11 cellular contexts compared by ENCODE assay signal in genomic region chrX:112643721-112644120, GRCh38. TPM values are rescaled to one million over a fixed set of nuclear protein-coding genes. Genes with fewer than 3 reads are reported as not detected.
DNase-seq lines count a peak whose midpoint lies in the region; ATAC-seq, FAIRE-seq and TF ChIP-seq lines count a peak whose summit lies in the region.
"Had no signal": no experiment of that assay in that cellular context is flagged by ENCODE, and none has a peak within 500 bp of the region (broad histone marks: within the 10 kb centered on the region; RNA-seq: fewer than 3 reads in every experiment).

No MANE protein-coding gene starts in this region.

- H3K4me3 ChIP-seq in GM12864 (ENCODE audit: low read depth, low read length) (peak overlapping the region; percentile 33; the same call in 1 of the 2 replicates), Karpas-422 (ENCODE audit: low read length) (no peak overlapping the region)
- H3K4me3 ChIP-seq: HAP-1 had no signal

- no peaks in the 10 kb centered on the region for H3K4me1 ChIP-seq in Karpas-422 (ENCODE audit: low read length)
- H3K4me1 ChIP-seq: HAP-1 had no signal

- no peaks in the 10 kb centered on the region for H3K36me3 Mint-ChIP-seq in T-helper 2 cell treated with Interferon-gamma antibody and Interleukin-4, amounts not matched to agents 5 μg/mL and 100 μg/mL, for 36 hours (ENCODE audit: low read depth)

- DNase-seq in GM12864 (ENCODE audit: low read depth) (peak; percentile 77), GM19239 (ENCODE audit: insufficient read length, low spot score) (no peak), RPMI8226 (no peak), Karpas-422 (no peak), NCI-H2107 (lab: John Stamatoyannopoulos, UW) (no peak)
- no peak for DNase-seq in T-helper 2 cell treated with Interferon-gamma antibody and Interleukin-4, amounts not matched to agents 5 μg/mL and 100 μg/mL, for 36 hours (ENCODE audit: low spot score)
- DNase-seq: activated gamma-delta T cell treated with Interleukin-2 at 50 U/mL for 16 hours, head of caudate nucleus had no signal

- no peak overlapping the region for H3K9ac ChIP-seq in Karpas-422 (ENCODE audit: low read length)

- FAIRE-seq in GM19239 (lab: Jason Lieb, UNC): peak; percentile 100

- H3K9me3 Mint-ChIP-seq in T-helper 2 cell treated with Interferon-gamma antibody and Interleukin-4, amounts not matched to agents 5 μg/mL and 100 μg/mL, for 36 hours: no peaks in the 10 kb centered on the region

- no peaks in the 10 kb centered on the region for H3K27me3 Mint-ChIP-seq in T-helper 2 cell treated with Interferon-gamma antibody and Interleukin-4, amounts not matched to agents 5 μg/mL and 100 μg/mL, for 36 hours (ENCODE audit: low read depth)

- no peaks in the 10 kb centered on the region for H4K20me1 ChIP-seq in Karpas-422 (ENCODE audit: insufficient read depth, low read depth, low read length)

- H3K4me3 Mint-ChIP-seq in T-helper 2 cell treated with Interferon-gamma antibody and Interleukin-4, amounts not matched to agents 5 μg/mL and 100 μg/mL, for 36 hours: no peak overlapping the region

- no peaks in the 10 kb centered on the region for H3K36me3 ChIP-seq in Karpas-422 (ENCODE audit: insufficient read depth, low read length)
- H3K36me3 ChIP-seq: HAP-1 had no signal

- H3K27ac ChIP-seq in Karpas-422 (ENCODE audit: low read length): no peak overlapping the region

- no peaks in the 10 kb centered on the region for H3K79me2 ChIP-seq in Karpas-422 (ENCODE audit: low read length)

- H3K9me2 ChIP-seq in Karpas-422 (replicated peaks; ENCODE audit: insufficient read depth, low read length): no peaks in the 10 kb centered on the region

- no peaks in the 10 kb centered on the region for H3K27me3 ChIP-seq in Karpas-422 (ENCODE audit: low read length)

- no peaks in the 10 kb centered on the region for H3K9me3 ChIP-seq in Karpas-422 (ENCODE audit: low read length)
- H3K9me3 ChIP-seq: HAP-1 had no signal

- ATAC-seq in HG02763 (IDR thresholded peaks at IDR 0.05; ENCODE audit: unreplicated experiment) (peak; percentile 65), HG03460 (IDR thresholded peaks at IDR 0.05; ENCODE audit: unreplicated experiment) (peak; percentile 76)

- TF ChIP-seq CTCF in GM12864 (IDR thresholded peaks at IDR 0.05; ENCODE audit: low read depth, low read length, missing control alignments): no peak

- H2AFZ ChIP-seq in Karpas-422 (ENCODE audit: low read length): no peak overlapping the region

- H3K27ac Mint-ChIP-seq in T-helper 2 cell treated with Interferon-gamma antibody and Interleukin-4, amounts not matched to agents 5 μg/mL and 100 μg/mL, for 36 hours: no peak overlapping the region

- no peak overlapping the region for H3K4me2 ChIP-seq in Karpas-422 (ENCODE audit: low read depth, low read length, poor library complexity, severe bottlenecking)

- peaks cover 4% of the 10 kb centered on the region for H3K4me1 Mint-ChIP-seq in T-helper 2 cell treated with Interferon-gamma antibody and Interleukin-4, amounts not matched to agents 5 μg/mL and 100 μg/mL, for 36 hours (ENCODE audit: low read depth)

RNA-seq across cellular contexts. Expression of gene LHFPL1, which starts 36.0 kb away (rescaled TPM):
- total RNA-seq in Karpas-422 (2014; rRNA removed; shearing (Covaris generic); ENCODE audit: low replicate concordance): not detected in 2 replicates
